3 cellular contexts compared by ENCODE assay signal in the genomic region with DNA sequence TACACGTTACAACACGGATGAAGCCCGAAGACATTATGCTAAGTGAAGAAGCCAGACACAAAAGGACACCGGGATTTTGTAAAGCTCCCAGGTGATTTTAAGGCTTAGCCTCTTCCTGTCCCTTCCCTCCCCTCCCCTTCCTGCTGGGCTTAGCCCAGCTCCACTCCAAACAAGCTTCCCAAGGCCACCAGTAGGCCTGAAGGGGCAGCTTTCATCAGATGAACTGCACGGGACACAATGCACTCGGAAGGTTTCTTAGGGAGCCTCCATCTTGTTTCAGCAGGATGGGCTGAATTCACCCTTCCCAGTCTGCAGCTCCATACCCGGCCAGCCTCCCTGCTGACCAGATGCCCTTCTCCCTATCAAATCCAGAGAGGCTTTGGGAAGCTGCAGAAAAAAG.
TF ChIP-seq lines count a peak whose summit lies in the region.

No MANE protein-coding gene starts in this region.

TF ChIP-seq in A549, 52 proteins besides CTCF, POLR2A, EP300 and RAD21:
- TF ChIP-seq KDM1A (IDR thresholded peaks at IDR 0.05; ENCODE audit: low read depth), result no peak
- TF ChIP-seq RFX5 (IDR thresholded peaks at IDR 0.05), result no peak
- TF ChIP-seq, protein P1, sequence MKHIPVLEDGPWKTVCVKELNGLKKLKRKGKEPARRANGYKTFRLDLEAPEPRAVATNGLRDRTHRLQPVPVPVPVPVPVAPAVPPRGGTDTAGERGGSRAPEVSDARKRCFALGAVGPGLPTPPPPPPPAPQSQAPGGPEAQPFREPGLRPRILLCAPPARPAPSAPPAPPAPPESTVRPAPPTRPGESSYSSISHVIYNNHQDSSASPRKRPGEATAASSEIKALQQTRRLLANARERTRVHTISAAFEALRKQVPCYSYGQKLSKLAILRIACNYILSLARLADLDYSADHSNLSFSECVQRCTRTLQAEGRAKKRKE (CRISPR knock-in tag; IDR thresholded peaks at IDR 0.05; ENCODE audit: low read depth), result no peak
- TF ChIP-seq TP53 (CRISPR knock-in tag; IDR thresholded peaks at IDR 0.05), result no peak
- no peak for TF ChIP-seq HEYL (CRISPR knock-in tag; IDR thresholded peaks at IDR 0.05)
- no peak for TF ChIP-seq POLR2AphosphoS2 (conservative IDR thresholded peaks at IDR 0.05; ENCODE audit: low read length)
- no peak for TF ChIP-seq RNF2 (IDR thresholded peaks at IDR 0.05; ENCODE audit: borderline replicate concordance, low read depth)
- TF ChIP-seq BHLHE40 (IDR thresholded peaks at IDR 0.05; ENCODE audit: low read depth, low read length), result no peak
- no peak for TF ChIP-seq FOSB (CRISPR knock-in tag; IDR thresholded peaks at IDR 0.05)
- TF ChIP-seq, protein P2, sequence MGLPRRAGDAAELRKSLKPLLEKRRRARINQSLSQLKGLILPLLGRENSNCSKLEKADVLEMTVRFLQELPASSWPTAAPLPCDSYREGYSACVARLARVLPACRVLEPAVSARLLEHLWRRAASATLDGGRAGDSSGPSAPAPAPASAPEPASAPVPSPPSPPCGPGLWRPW (IDR thresholded peaks at IDR 0.05), result no peak
TF ChIP-seq in A549: peak in this region for 0.

TF ChIP-seq in GM23338, 12 proteins besides CTCF, POLR2A, EP300 and RAD21:
- TF ChIP-seq NANOG (IDR thresholded peaks at IDR 0.05; ENCODE audit: borderline replicate concordance), result no peak

TF ChIP-seq in K562, 482 proteins besides CTCF, POLR2A, EP300 and RAD21:
- no peak for TF ChIP-seq PHB (CRISPR knock-in tag; IDR thresholded peaks at IDR 0.05)
- TF ChIP-seq YY1 (IDR thresholded peaks at IDR 0.05; ENCODE audit: borderline replicate concordance in 1 of 3, control insufficient read depth in 1 of 3, extremely low read depth in 1 of 3, insufficient read depth in 3 of 3, insufficient read length in 1 of 3, insufficient replicate concordance in 2 of 3, low read depth in 1 of 3, low read length in 2 of 3), result peak in 1 of 3 experiments; percentile 22
